Comparison of ENCODE assay signal across 8 cellular contexts in genomic region chr1:64242895-64243756, GRCh38. TPM values are rescaled to one million over a fixed set of nuclear protein-coding genes. Genes with fewer than 3 reads are reported as not detected.
DNase-seq lines count a peak whose midpoint lies in the region; ATAC-seq, FAIRE-seq and TF ChIP-seq lines count a peak whose summit lies in the region.

No MANE protein-coding gene starts in this region.

- no peak overlapping the region for H3K4me3 ChIP-seq in HEK293 (ENCODE audit: low read depth, low read length)
- peak overlapping the region; percentile 46 for H3K4me3 ChIP-seq in OCI-LY3 (ENCODE audit: low read length)

- H3K9me3 ChIP-seq in HEK293 (ENCODE audit: control insufficient read depth, insufficient read depth, low read depth, low read length) (no peaks in the 10 kb centered on the region), OCI-LY3 (ENCODE audit: insufficient read depth, low read length) (no peaks in the 10 kb centered on the region)

- ATAC-seq in GM21360 (IDR thresholded peaks at IDR 0.05; ENCODE audit: unreplicated experiment) = no peak

- peak; percentile 10 for FAIRE-seq in colon (lab: Jason Lieb, UNC)

- DNase-seq in Caki2 (ENCODE audit: low read depth) = peak; percentile 33
- DNase-seq in midbrain (lab: John Stamatoyannopoulos, UW) = peak; percentile 32
- no peak for DNase-seq in SIG-M5 (lab: John Stamatoyannopoulos, UW)
- no peak for DNase-seq in T-helper 9 cell

- POLR2A ChIA-PET in HEK293 (lab: Yijun Ruan, JAX) = no interaction called here

- TF ChIP-seq CTCF in HEK293 (tag by site-specific recombination; IDR thresholded peaks at IDR 0.05) (no peak), OCI-LY3 (IDR thresholded peaks at IDR 0.05; ENCODE audit: low read depth, low read length) (peak; percentile 43)

- H3K27ac ChIP-seq in HEK293 (ENCODE audit: extremely low read depth, low read depth, low read length) (no peak overlapping the region), OCI-LY3 (ENCODE audit: low read length) (no peak overlapping the region)

- H3K9ac ChIP-seq in OCI-LY3 (ENCODE audit: low read length) = no peak overlapping the region

- peaks cover under 1% of the 10 kb centered on the region; the same call in 1 of the 2 replicates for H3K27me3 ChIP-seq in OCI-LY3 (ENCODE audit: low read depth, low read length)

- H4K20me1 ChIP-seq in OCI-LY3 (ENCODE audit: insufficient read depth, low read length) = no peaks in the 10 kb centered on the region

- CTCF ChIA-PET in HEK293 (lab: Yijun Ruan, JAX) = interaction anchor here (0.6 to 4.5 kb wide), 33 partner anchors 9 to 1716 kb away, joined by 3 to 44 read pairs (median 5); no protein-coding TSS in a partner anchor

- no peaks in the 10 kb centered on the region for H3K36me3 ChIP-seq in HEK293 (ENCODE audit: control insufficient read depth in 2 of 2, insufficient read depth in 1 of 2, low read length in 2 of 2)
- H3K36me3 ChIP-seq in OCI-LY3 (replicated peaks; ENCODE audit: low read depth, low read length) = no peaks in the 10 kb centered on the region

- H3K4me1 ChIP-seq in HEK293 (ENCODE audit: control insufficient read depth, insufficient read depth, low read length) (peaks cover 10% of the 10 kb centered on the region), OCI-LY3 (ENCODE audit: low read length) (peaks cover 24% of the 10 kb centered on the region)

- H3K4me2 ChIP-seq in OCI-LY3 (ENCODE audit: low read length) = peak overlapping the region; percentile 52

- H2AFZ ChIP-seq in OCI-LY3 (ENCODE audit: low read depth, low read length) = no peak overlapping the region

- no peaks in the 10 kb centered on the region for H3K79me2 ChIP-seq in OCI-LY3 (ENCODE audit: low read length)

- in situ Hi-C loops in Caki2 (cut with HindIII; ENCODE audit: low pct_unique_long_range_greater_than_20kb, low sequenced_read_pairs) = loop anchor here (25.0 kb wide), 1 partner anchor 556 kb away; no protein-coding TSS in a partner anchor

TF ChIP-seq in HEK293, 187 proteins besides CTCF, POLR2A, EP300 and RAD21:
- TF ChIP-seq ZBTB11 (tag by site-specific recombination; conservative IDR thresholded peaks at IDR 0.05; ENCODE audit: low read depth) = 0 out of 2 replicates have a peak, but pooled peaks have one; percentile 16
- TF ChIP-seq ZNF654 (tag by site-specific recombination; IDR thresholded peaks at IDR 0.05; ENCODE audit: low read depth) = peak; percentile 63
- TF ChIP-seq ZNF366 (tag by site-specific recombination; conservative IDR thresholded peaks at IDR 0.05) = no peak
- TF ChIP-seq SCRT2 (tag by site-specific recombination; IDR thresholded peaks at IDR 0.05) = peak; percentile 27; the same call in 1 of the 2 replicates

RNA-seq across cellular contexts. Expression of gene UBE2U, which starts 39.7 kb away (rescaled TPM):
- not detected in 2 replicates for total RNA-seq in Caki2 (2014; rRNA removed; shearing (Covaris generic); ENCODE audit: low replicate concordance)

Comparison
In these comparisons a context has a peak if more than half of its experiments do, and no peak if none do; other contexts are left out.
1. DNase-seq: peak in Caki2 (single experiment) and midbrain (single experiment); none in SIG-M5 (single experiment) and T-helper 9 cell (single experiment).